1 cellular context compared by ENCODE assay signal in genomic region chr16:28879841-28880588, GRCh38.
TF ChIP-seq lines count a peak whose summit lies in the region.

No MANE protein-coding gene starts in this region.

TF ChIP-seq in GM12878, 131 proteins besides CTCF, POLR2A, EP300 and RAD21:
- TF ChIP-seq KAT2A (conservative IDR thresholded peaks at IDR 0.05; ENCODE audit: control insufficient read depth, low read depth, low read length) (no peak), GABPA (IDR thresholded peaks at IDR 0.05; ENCODE audit: low read depth) (no peak), EZH2 (IDR thresholded peaks at IDR 0.05; ENCODE audit: borderline replicate concordance, control insufficient read depth, low read depth, low read length) (no peak), E2F8 (IDR thresholded peaks at IDR 0.05; ENCODE audit: low read depth, partially characterized antibody) (peak; percentile 79), POLR2AphosphoS5 (IDR thresholded peaks at IDR 0.05; ENCODE audit: low read length) (peak; percentile 38; the same call in 1 of the 2 replicates), FOXM1 (IDR thresholded peaks at IDR 0.05; ENCODE audit: low read depth, low read length) (no peak), BCLAF1 (IDR thresholded peaks at IDR 0.05) (no peak), SP1 (IDR thresholded peaks at IDR 0.05; ENCODE audit: low read depth, low read length) (peak; percentile 79), KDM1A (IDR thresholded peaks at IDR 0.05; ENCODE audit: borderline replicate concordance) (no peak), NKRF (conservative IDR thresholded peaks at IDR 0.05) (no peak; the same call in 1 of the 2 replicates), EED (IDR thresholded peaks at IDR 0.05; ENCODE audit: low read depth) (0 out of 2 replicates have a peak, but pooled peaks have one; percentile 1), HDAC2 (IDR thresholded peaks at IDR 0.05) (no peak), BHLHE40 (IDR thresholded peaks at IDR 0.05; ENCODE audit: borderline replicate concordance in 1 of 2, low read depth in 2 of 2, low read length in 1 of 2) (0 out of 4 replicates have a peak, but pooled peaks of 1 of the 2 experiments have one; percentile 23), NFYA (IDR thresholded peaks at IDR 0.05; ENCODE audit: borderline replicate concordance, low read depth, low read length) (peak; percentile 15; the same call in 1 of the 2 replicates), IKZF1 (conservative IDR thresholded peaks at IDR 0.05) (0 out of 2 replicates have a peak, but pooled peaks have one; percentile 13), MLLT1 (IDR thresholded peaks at IDR 0.05) (no peak), NR2C2 (IDR thresholded peaks at IDR 0.05; ENCODE audit: borderline replicate concordance, control insufficient read depth, insufficient read length, low read depth) (no peak), CREB1 (IDR thresholded peaks at IDR 0.05; ENCODE audit: low read depth) (no peak), ZSCAN29 (IDR thresholded peaks at IDR 0.05) (no peak), TCF12 (IDR thresholded peaks at IDR 0.05; ENCODE audit: low read depth, low read length) (no peak), ESRRA (IDR thresholded peaks at IDR 0.05; ENCODE audit: low read length) (no peak), TARDBP (IDR thresholded peaks at IDR 0.05; ENCODE audit: borderline replicate concordance) (no peak), TCF7 (IDR thresholded peaks at IDR 0.05; ENCODE audit: borderline replicate concordance) (no peak), SUPT20H (IDR thresholded peaks at IDR 0.05; ENCODE audit: borderline replicate concordance, control insufficient read depth, low read depth, low read length) (no peak), E2F4 (IDR thresholded peaks at IDR 0.05; ENCODE audit: low read depth, low read length) (peak; percentile 84), ATF2 (IDR thresholded peaks at IDR 0.05; ENCODE audit: low read length) (no peak), ATF7 (IDR thresholded peaks at IDR 0.05; ENCODE audit: low read depth) (no peak), CHD2 (IDR thresholded peaks at IDR 0.05; ENCODE audit: borderline replicate concordance, low read depth, low read length) (peak; percentile 70), BCL3 (IDR thresholded peaks at IDR 0.05; ENCODE audit: borderline replicate concordance, insufficient read depth, low read depth, low read length, poor library complexity, severe bottlenecking) (no peak), FOS (IDR thresholded peaks at IDR 0.05; ENCODE audit: borderline replicate concordance, extremely low read depth, insufficient read length) (peak; percentile 16), SKIL (IDR thresholded peaks at IDR 0.05; ENCODE audit: low read depth, poor library complexity, severe bottlenecking) (no peak), ASH2L (IDR thresholded peaks at IDR 0.05; ENCODE audit: borderline replicate concordance, low read depth) (no peak), MAX (IDR thresholded peaks at IDR 0.05; ENCODE audit: low read depth, low read length) (peak; percentile 50; the same call in 1 of the 2 replicates), ZNF687 (IDR thresholded peaks at IDR 0.05) (peak; percentile 44; the same call in 1 of the 2 replicates)
